7 cellular contexts compared by ENCODE assay signal in the genomic region with DNA sequence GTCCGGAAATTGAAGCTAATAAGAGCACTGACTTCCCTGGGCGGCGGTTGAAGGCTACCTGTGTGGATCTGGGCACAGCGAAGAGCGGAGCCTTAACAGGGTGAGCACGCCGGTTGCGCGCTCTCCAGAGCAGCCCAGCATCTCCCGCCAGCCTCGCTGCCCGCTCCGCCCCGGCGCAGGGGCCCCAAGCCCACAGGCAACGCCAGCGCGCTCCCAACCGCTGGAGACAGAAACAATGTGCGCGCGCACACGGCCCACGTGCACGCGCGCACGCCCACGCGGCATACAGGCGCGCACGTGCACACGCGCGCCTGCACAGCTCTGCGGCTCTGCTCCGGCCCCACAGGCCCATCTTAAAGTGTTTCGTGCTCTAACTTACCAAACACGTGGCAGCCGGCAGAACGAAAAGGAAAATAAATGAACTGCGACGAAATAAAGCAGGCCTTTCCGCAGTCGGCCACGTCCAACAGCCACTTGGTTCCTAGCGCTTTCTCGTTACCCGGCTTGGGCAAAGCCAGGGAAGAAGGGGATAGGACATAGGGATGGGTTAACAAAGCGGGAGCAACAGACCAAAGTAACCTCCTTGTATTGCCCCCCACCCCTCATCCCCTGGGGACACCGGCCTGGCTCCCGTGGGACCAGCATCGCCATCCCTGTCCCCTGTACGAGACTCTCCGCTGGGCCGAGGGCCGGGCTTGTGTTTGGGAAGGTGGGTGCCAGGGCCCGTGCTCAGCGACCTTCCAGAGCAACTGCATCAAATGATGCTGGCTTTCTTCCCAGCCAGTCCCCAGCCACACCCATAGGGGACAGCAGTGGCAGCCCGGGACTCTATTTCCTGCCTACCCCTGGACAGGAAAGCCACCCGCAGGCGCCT.
A peak's percentile ranks its signal among the peaks of the same experiment; 100 is the strongest.
DNase-seq lines count a peak whose midpoint lies in the region; ATAC-seq and TF ChIP-seq lines count a peak whose summit lies in the region.

No MANE protein-coding gene starts in this region.

- ATAC-seq in gastroesophageal sphincter (peak; percentile 79), HG03135 (IDR thresholded peaks at IDR 0.05; ENCODE audit: unreplicated experiment) (no peak)

- H3K27ac ChIP-seq in gastroesophageal sphincter (peak overlapping the region in 2 of 4 donors; percentile 33 to 36), tibial nerve (peak overlapping the region in 2 of 4 donors; percentile 25 to 58)

- no peak overlapping the region for H3K27ac Mint-ChIP-seq in activated naive CD4-positive, alpha-beta T cell treated with anti-CD3 and anti-CD28 coated beads, Interleukin-2, amount 10 ng/mL, durations not matched to agents 7 days and 5 days
- H3K27ac Mint-ChIP-seq in neural crest cell (ENCODE audit: unreplicated experiment): peak overlapping the region; percentile 65

- TF ChIP-seq EP300 in gastroesophageal sphincter (IDR thresholded peaks at IDR 0.05): no peak
- peak in 1 of 2 donors; percentile 29 for TF ChIP-seq EP300 in tibial nerve (IDR thresholded peaks at IDR 0.05)

- no peaks in the 10 kb centered on the region for H3K36me3 Mint-ChIP-seq in activated naive CD4-positive, alpha-beta T cell treated with anti-CD3 and anti-CD28 coated beads, Interleukin-2, amount 10 ng/mL, durations not matched to agents 7 days and 5 days
- no peaks in the 10 kb centered on the region for H3K36me3 Mint-ChIP-seq in neural crest cell (ENCODE audit: low read depth)

- H3K4me3 ChIP-seq in gastroesophageal sphincter (peak overlapping the region; percentile 20 to 53), tibial nerve (peak overlapping the region; percentile 21 to 56 (median 48))

- peaks cover 75% of the 10 kb centered on the region for H3K27me3 Mint-ChIP-seq in activated naive CD4-positive, alpha-beta T cell treated with anti-CD3 and anti-CD28 coated beads, Interleukin-2, amount 10 ng/mL, durations not matched to agents 7 days and 5 days
- H3K27me3 Mint-ChIP-seq in neural crest cell (ENCODE audit: low read depth): peaks cover 20% of the 10 kb centered on the region

- TF ChIP-seq CTCF in GM13976 (IDR thresholded peaks at IDR 0.05; ENCODE audit: borderline replicate concordance, control extremely low read depth, extremely low read depth, insufficient read depth, missing control alignments) (no peak), gastroesophageal sphincter (IDR thresholded peaks at IDR 0.05) (no peak), neural crest cell (conservative IDR thresholded peaks at IDR 0.05) (peak; percentile 32), tibial nerve (IDR thresholded peaks at IDR 0.05) (peak in 1 of 5 experiments; percentile 8)

- 0 to 38% methylated on average over 4 to 6 of the region's 63 CpGs for WGBS in gastroesophageal sphincter (ENCODE audit: low coverage in 1 of 2), 2 donors
- WGBS in tibial nerve, 2 donors: 10% methylated on average over 63 of the region's 63 CpGs

- no peaks in the 10 kb centered on the region for H3K36me3 ChIP-seq in gastroesophageal sphincter
- H3K36me3 ChIP-seq in tibial nerve: no peaks in the 10 kb centered on the region

- H3K4me1 ChIP-seq in gastroesophageal sphincter (peaks cover 0 to 39% (median 14%) of the 10 kb centered on the region in 3 donors), tibial nerve (peaks cover 0 to 22% (median 12%) of the 10 kb centered on the region in 4 donors)

- H3K4me3 Mint-ChIP-seq in activated naive CD4-positive, alpha-beta T cell treated with anti-CD3 and anti-CD28 coated beads, Interleukin-2, amount 10 ng/mL, durations not matched to agents 7 days and 5 days: peak overlapping the region; percentile 65
- peak overlapping the region; percentile 76 for H3K4me3 Mint-ChIP-seq in neural crest cell

- peaks cover 12% of the 10 kb centered on the region for H3K4me1 Mint-ChIP-seq in activated naive CD4-positive, alpha-beta T cell treated with anti-CD3 and anti-CD28 coated beads, Interleukin-2, amount 10 ng/mL, durations not matched to agents 7 days and 5 days
- peaks cover 35% of the 10 kb centered on the region for H3K4me1 Mint-ChIP-seq in neural crest cell

- TF ChIP-seq POLR2A in gastroesophageal sphincter (IDR thresholded peaks at IDR 0.05) (no peak), tibial nerve (IDR thresholded peaks at IDR 0.05) (no peak)

- in situ Hi-C loops in GM13976 (cut with MboI; ENCODE audit: low sequenced_read_pairs, unreplicated experiment): no loop called here

- DNase-seq in GM13976 (ENCODE audit: low spot score): peak; percentile 75
- peak; percentile 55 for DNase-seq in NAMALWA (ENCODE audit: low spot score)
- peak; percentile 43 for DNase-seq in activated naive CD4-positive, alpha-beta T cell treated with anti-CD3 and anti-CD28 coated beads, Interleukin-2, amount 10 ng/mL, durations not matched to agents 7 days and 5 days
- DNase-seq in neural crest cell (ENCODE audit: low read depth, low spot score): peak; percentile 66
- peak in 1 of 2 donors; percentile 14 for DNase-seq in tibial nerve (ENCODE audit: low spot score in 2 of 2)

- H3K9me3 Mint-ChIP-seq in activated naive CD4-positive, alpha-beta T cell treated with anti-CD3 and anti-CD28 coated beads, Interleukin-2, amount 10 ng/mL, durations not matched to agents 7 days and 5 days: no peaks in the 10 kb centered on the region
- H3K9me3 Mint-ChIP-seq in neural crest cell: no peaks in the 10 kb centered on the region

- H3K9me3 ChIP-seq in gastroesophageal sphincter (no peaks in the 10 kb centered on the region), tibial nerve (no peaks in the 10 kb centered on the region)

- H3K27me3 ChIP-seq in gastroesophageal sphincter (no peaks in the 10 kb centered on the region), tibial nerve (no peaks in the 10 kb centered on the region)

- CTCF ChIA-PET in activated naive CD4-positive, alpha-beta T cell treated with anti-CD3 and anti-CD28 coated beads, Interleukin-2, amount 10 ng/mL, durations not matched to agents 7 days and 5 days (lab: Charles Lee): interaction anchor here (0.8 kb wide), 1 partner anchor 526 kb away, joined by 3 read pairs; no protein-coding TSS in a partner anchor
